ENCODE assay signal across 13 cellular contexts in genomic region chr17:58918072-58918471, GRCh38.
DNase-seq lines count a peak whose midpoint lies in the region; TF ChIP-seq lines count a peak whose summit lies in the region.
"Had no signal": no experiment of that assay in that cellular context is flagged by ENCODE, and none has a peak within 500 bp of the region (broad histone marks: within the 10 kb centered on the region; RNA-seq: fewer than 3 reads in every experiment).

No MANE protein-coding gene starts in this region.

- H3K9me3 ChIP-seq in HUES48 (ENCODE audit: control insufficient read depth, insufficient read depth, low read length): no peaks in the 10 kb centered on the region

- H3K27ac ChIP-seq in HUES48 (ENCODE audit: low read depth, low read length): peak overlapping the region; percentile 12
- H3K27ac ChIP-seq: BLaER1 treated with 17β-estradiol and CSF1 and Interleukin-3, amounts not matched to agents 10 nM and 100 nM had no signal

- H3K4me3 ChIP-seq in HUES48 (ENCODE audit: low read depth, low read length): peak overlapping the region; percentile 24; the same call in 1 of the 2 replicates
- H3K4me3 ChIP-seq: BLaER1 treated with 17β-estradiol and CSF1 and Interleukin-3, amounts not matched to agents 10 nM and 100 nM had no signal

- H3K4me1 Mint-ChIP-seq in glutamatergic neuron (ENCODE audit: low read depth, unreplicated experiment): no peaks in the 10 kb centered on the region

- no peak for TF ChIP-seq CTCF in glutamatergic neuron (IDR thresholded peaks at IDR 0.05; ENCODE audit: partially characterized antibody, unreplicated experiment)

- H3K36me3 ChIP-seq in HUES48 (ENCODE audit: control insufficient read depth, insufficient read depth, low read length): no peaks in the 10 kb centered on the region
- H3K36me3 ChIP-seq: BLaER1 treated with 17β-estradiol and CSF1 and Interleukin-3, amounts not matched to agents 10 nM and 100 nM had no signal

- peaks cover 18% of the 10 kb centered on the region for H3K4me1 ChIP-seq in HUES48 (ENCODE audit: control insufficient read depth, insufficient read depth, low read length)
- H3K4me1 ChIP-seq: BLaER1 treated with 17β-estradiol and CSF1 and Interleukin-3, amounts not matched to agents 10 nM and 100 nM had no signal

- peaks cover 4% of the 10 kb centered on the region for H3K9me3 Mint-ChIP-seq in glutamatergic neuron (ENCODE audit: unreplicated experiment)

- peaks cover 5% of the 10 kb centered on the region for H3K27me3 Mint-ChIP-seq in glutamatergic neuron (ENCODE audit: unreplicated experiment)

- H3K9ac ChIP-seq in HUES48 (ENCODE audit: low read depth, low read length): no peak overlapping the region
- H3K9ac ChIP-seq: BLaER1 treated with 17β-estradiol and CSF1 and Interleukin-3, amounts not matched to agents 10 nM and 100 nM had no signal

- DNase-seq in DMS79 treated with DMSO at 0.1 percent for 48 hours (lab: John Stamatoyannopoulos, UW) (peak; percentile 24), NCI-H345 treated with DMSO at 0.1 percent for 48 hours (lab: John Stamatoyannopoulos, UW; ENCODE audit: unreplicated experiment) (peak; percentile 45), iPS-NIHi11 (ENCODE audit: low spot score) (peak; percentile 41), glutamatergic neuron (no peak), amygdala (lab: John Stamatoyannopoulos, UW) (no peak)
- no peak for DNase-seq in stimulated activated CD4-positive, alpha-beta T cell treated with anti-CD3 and anti-CD28 coated beads, Interleukin-4, amount 100 ng/mL, for 1 hour
- DNase-seq: MM.1S, NCI-H510A treated with DMSO at 0.1 percent for 48 hours, PC-3, T-cell, T1000 had no signal

- H3K27me3 ChIP-seq in HUES48 (ENCODE audit: control insufficient read depth, insufficient read depth, low read length): no peaks in the 10 kb centered on the region
- H3K27me3 ChIP-seq: BLaER1 treated with 17β-estradiol and CSF1 and Interleukin-3, amounts not matched to agents 10 nM and 100 nM had no signal

- H3K36me3 Mint-ChIP-seq in glutamatergic neuron (ENCODE audit: unreplicated experiment): peaks cover under 1% of the 10 kb centered on the region
- H3K36me3 Mint-ChIP-seq: T-cell had no signal

- no peak overlapping the region for H3K4me3 Mint-ChIP-seq in glutamatergic neuron (ENCODE audit: unreplicated experiment)
- H3K4me3 Mint-ChIP-seq: T-cell had no signal

- H3K27ac Mint-ChIP-seq in glutamatergic neuron (ENCODE audit: unreplicated experiment): no peak overlapping the region
- H3K27ac Mint-ChIP-seq: T-cell had no signal

Comparison
In these comparisons a context has a peak if more than half of its experiments do, and no peak if none do; other contexts are left out.
1. DNase-seq: peak in DMS79 treated with DMSO at 0.1 percent for 48 hours (single experiment), NCI-H345 treated with DMSO at 0.1 percent for 48 hours (single experiment) and iPS-NIHi11 (single experiment); none in glutamatergic neuron (single experiment), stimulated activated CD4-positive, alpha-beta T cell treated with anti-CD3 and anti-CD28 coated beads, Interleukin-4, amount 100 ng/mL, for 1 hour (single experiment) and amygdala (0 of 56).